In the genomic region with DNA sequence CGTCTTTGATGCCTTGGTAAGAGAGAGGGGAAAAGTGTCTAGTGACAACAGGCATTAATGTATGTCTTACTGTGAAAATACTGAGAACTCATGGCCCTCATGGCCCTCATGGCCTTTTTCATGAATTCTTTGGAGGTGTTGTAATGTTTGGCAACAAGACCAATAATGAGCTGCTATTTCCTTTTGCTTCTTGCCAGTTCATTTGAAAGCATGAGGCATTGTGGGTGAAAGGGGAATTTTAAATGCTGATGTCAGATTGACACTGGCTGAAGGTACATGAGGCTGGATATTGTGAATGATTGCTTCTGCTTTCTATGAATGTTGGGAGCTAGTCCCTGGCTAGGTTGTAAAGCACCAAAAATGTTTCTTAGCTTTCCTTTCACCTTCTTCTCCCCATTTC, we compare ENCODE assay signal across 9 cellular contexts.
A peak's percentile ranks its signal among the peaks of the same experiment; 100 is the strongest.
DNase-seq lines count a peak whose midpoint lies in the region; ATAC-seq and TF ChIP-seq lines count a peak whose summit lies in the region.
"Had no signal": no experiment of that assay in that cellular context is flagged by ENCODE, and none has a peak within 500 bp of the region (broad histone marks: within the 10 kb centered on the region; RNA-seq: fewer than 3 reads in every experiment).

No MANE protein-coding gene starts in this region.

- intact Hi-C loops in PC-3 (cut with micrococcal nuclease), result loop anchor here (2.0 to 5.0 kb wide), 2 partner anchors 27 to 266 kb away; a partner anchor contains a TSS
- intact Hi-C loops in dorsolateral prefrontal cortex (cut with DNase I), result no loop called here

- H3K9ac ChIP-seq in PC-3 (ENCODE audit: low read length), result no peak overlapping the region

- H2AFZ ChIP-seq in PC-3 (ENCODE audit: low read length), result no peak overlapping the region

- H3K27ac ChIP-seq in PC-3 (ENCODE audit: low read length) (peak overlapping the region; percentile 75; the same call in 1 of the 2 replicates), neutrophil (peak overlapping the region; percentile 82), dorsolateral prefrontal cortex (no peak overlapping the region)

- BruUV-seq in PC-3 (replicated peaks; lab: Mats Ljungman, UMichigan), result no TSS peak

- H3K36me3 ChIP-seq in PC-3 (ENCODE audit: low read depth, low read length) (no peaks in the 10 kb centered on the region), neutrophil (peaks cover 99% of the 10 kb centered on the region)

- H3K27me3 ChIP-seq in PC-3 (ENCODE audit: low read length) (no peaks in the 10 kb centered on the region), neutrophil (no peaks in the 10 kb centered on the region), dorsolateral prefrontal cortex (no peaks in the 10 kb centered on the region)

- H3K79me2 ChIP-seq in PC-3 (ENCODE audit: low read length), result no peaks in the 10 kb centered on the region

- H3K4me3 ChIP-seq in PC-3 (ENCODE audit: low read length), result no peak overlapping the region
- no peak overlapping the region for H3K4me3 ChIP-seq in neutrophil (ENCODE audit: low read depth in 1 of 2, low read length in 1 of 2)
- H3K4me3 ChIP-seq in dorsolateral prefrontal cortex, result no peak overlapping the region

- ATAC-seq in PC-3, result no peak

- peak; percentile 86 for DNase-seq in EH (ENCODE audit: low read depth)
- peak; percentile 52 for DNase-seq in PC-3
- peak; percentile 87 to 89 for DNase-seq in dermis microvascular lymphatic vessel endothelial cell (ENCODE audit: low read depth in 2 of 2)
- DNase-seq in SHP77 treated with DMSO at 0.1 percent for 48 hours (lab: John Stamatoyannopoulos, UW), result no peak
- no peak for DNase-seq in RPMI8226
- no peak for DNase-seq in dorsolateral prefrontal cortex
- DNase-seq: occipital lobe; stimulated activated CD4-positive, alpha-beta T cell treated with anti-CD3 and anti-CD28 coated beads, Interleukin-4, amount 100 ng/mL, for 4 hours had no signal

- CTCF ChIA-PET in PC-3 (lab: Charles Lee), result no interaction called here

- H3K4me1 ChIP-seq in PC-3 (ENCODE audit: insufficient read depth, low read length), result peaks cover 24% of the 10 kb centered on the region
- peaks cover 35% of the 10 kb centered on the region in 2 experiments for H3K4me1 ChIP-seq in neutrophil (ENCODE audit: control insufficient read depth in 1 of 2, insufficient read depth in 1 of 2, low read depth in 1 of 2, low read length in 1 of 2)

- H3K9me2 ChIP-seq in PC-3 (replicated peaks; ENCODE audit: low read length), result no peaks in the 10 kb centered on the region

- no peak for TF ChIP-seq CTCF in PC-3 (conservative IDR thresholded peaks at IDR 0.05; ENCODE audit: low read depth, low read length)
- TF ChIP-seq CTCF in neutrophil (IDR thresholded peaks at IDR 0.05), result no peak
- TF ChIP-seq CTCF in dorsolateral prefrontal cortex (IDR thresholded peaks at IDR 0.05 in 54 of 56, conservative IDR thresholded peaks at IDR 0.05 in 2 of 56; ENCODE audit: low read depth in 1 of 56, partially characterized antibody in 56 of 56), result no peak

- POLR2A ChIA-PET in PC-3 (lab: Charles Lee; ENCODE audit: unreplicated experiment), result interaction anchor here (0.6 kb wide), 1 partner anchor 206 kb away, joined by 3 read pairs; no protein-coding TSS in a partner anchor

- no peaks in the 10 kb centered on the region for H3K9me3 ChIP-seq in PC-3 (ENCODE audit: low read length)
- H3K9me3 ChIP-seq in neutrophil, result no peaks in the 10 kb centered on the region

- H3K4me2 ChIP-seq in PC-3 (ENCODE audit: low read length), result peak overlapping the region; percentile 16; the same call in 1 of the 2 replicates

- no peaks in the 10 kb centered on the region for H3F3A ChIP-seq in PC-3 (ENCODE audit: low read length, unreplicated experiment)

- H4K20me1 ChIP-seq in PC-3 (ENCODE audit: low read length), result no peaks in the 10 kb centered on the region

Comparison
In these comparisons a context has a peak if more than half of its experiments do, and no peak if none do; other contexts are left out.
1. DNase-seq: peak in EH (single experiment), PC-3 (single experiment) and dermis microvascular lymphatic vessel endothelial cell (2 of 2); none in SHP77 treated with DMSO at 0.1 percent for 48 hours (single experiment), RPMI8226 (single experiment) and dorsolateral prefrontal cortex (0 of 10).
2. H3K27ac ChIP-seq: peak in PC-3 (single experiment) and neutrophil (single experiment); none in dorsolateral prefrontal cortex (0 of 59).